Comparison of ENCODE assay signal across 2 cellular contexts in the genomic region with DNA sequence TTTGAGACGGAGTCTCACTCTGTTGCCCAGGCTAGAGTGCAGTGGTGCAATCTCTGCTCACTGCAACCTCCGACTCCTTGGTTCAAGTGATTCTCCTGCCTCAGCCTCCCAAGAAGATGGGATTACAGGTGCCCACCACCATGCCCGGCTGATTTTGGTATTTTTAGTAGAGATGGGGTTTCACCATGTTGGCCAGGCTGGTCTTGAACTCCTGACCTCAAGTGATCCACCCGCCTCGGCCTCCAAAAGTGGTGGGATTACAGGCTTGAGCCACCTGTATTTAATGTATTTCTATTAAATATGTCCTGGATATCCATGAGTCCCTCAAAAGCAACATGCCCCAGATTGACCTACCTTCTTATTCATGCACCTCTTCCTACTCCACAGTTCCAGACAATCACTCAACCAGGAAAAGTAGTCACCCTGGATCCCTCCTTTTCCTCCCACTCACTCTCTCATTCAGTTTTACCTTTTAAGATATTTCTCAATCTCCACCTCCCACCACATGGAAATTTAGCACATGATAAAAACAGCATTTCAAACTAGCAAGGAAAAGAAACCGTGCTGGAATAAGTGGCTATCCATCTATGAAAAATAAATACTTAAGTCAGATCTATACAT. TPM values are rescaled to one million over a fixed set of nuclear protein-coding genes. Genes with fewer than 3 reads are reported as not detected.
"Had no signal": no experiment of that assay in that cellular context is flagged by ENCODE, and none has a peak within 500 bp of the region (broad histone marks: within the 10 kb centered on the region; RNA-seq: fewer than 3 reads in every experiment).

No MANE protein-coding gene starts in this region.

RNA-seq across cellular contexts. Expression of a gene that starts 21.0 kb away (rescaled TPM):
- total RNA-seq: fibroblast of villous mesenchyme, glomerular endothelial cell had no signal
